In genomic region chr4:15855804-15856475, GRCh38 we compare ENCODE assay signal across 15 cellular contexts.
DNase-seq lines count a peak whose midpoint lies in the region; ATAC-seq and TF ChIP-seq lines count a peak whose summit lies in the region.
"Had no signal": no experiment of that assay in that cellular context is flagged by ENCODE, and none has a peak within 500 bp of the region (broad histone marks: within the 10 kb centered on the region; RNA-seq: fewer than 3 reads in every experiment).

No MANE protein-coding gene starts in this region.

- WGBS in sigmoid colon, 2 donors, result 66 to 73% methylated on average over 7 of the region's 7 CpGs

- no peak for TF ChIP-seq EP300 in sigmoid colon (IDR thresholded peaks at IDR 0.05)

- H3K4me1 ChIP-seq in sigmoid colon, result peaks cover 0 to 8% (median 3%) of the 10 kb centered on the region in 4 donors

- intact Hi-C loops in Right ventricle myocardium superior (cut with DNase I), result no loop called here
- intact Hi-C loops in sigmoid colon (cut with DNase I), result no loop called here

- TF ChIP-seq CTCF in astrocyte of the cerebellum (IDR thresholded peaks at IDR 0.05; ENCODE audit: low read depth, low read length, missing control alignments) (no peak), sigmoid colon (IDR thresholded peaks at IDR 0.05) (no peak)

- peak; percentile 88 for ATAC-seq in Right ventricle myocardium superior (ENCODE audit: poor library complexity)
- no peak for ATAC-seq in GM21390 (IDR thresholded peaks at IDR 0.05; ENCODE audit: unreplicated experiment)
- ATAC-seq: activated T-cell treated with anti-CD3 and anti-CD28 coated beads, Interleukin-2, amount 50 U/mL, for 4 hours had no signal

- H3K27ac ChIP-seq in sigmoid colon, result peak overlapping the region in 1 of 4 donors; percentile 76

- H3K9me3 ChIP-seq in sigmoid colon, result no peaks in the 10 kb centered on the region

- DNase-seq in EH (ENCODE audit: low read depth), result peak; percentile 20
- peak; percentile 8 for DNase-seq in astrocyte of the cerebellum (ENCODE audit: low read depth)
- DNase-seq in Right ventricle myocardium superior, result peak; percentile 75
- peak; percentile 71 for DNase-seq in sigmoid colon
- DNase-seq in stimulated activated naive CD4-positive, alpha-beta T cell treated with Interleukin-2 at 50 U/mL for 16 hours (lab: John Stamatoyannopoulos, UW), result no peak
- DNase-seq in NCI-H526 treated with DMSO at 0.1 percent for 48 hours (lab: John Stamatoyannopoulos, UW), result no peak
- DNase-seq: activated CD4-positive, alpha-beta T cell treated with anti-CD3 and anti-CD28 coated beads, Interleukin-2, amount 50 U/mL, for 4 hours; activated T-cell treated with anti-CD3 and anti-CD28 coated beads, Interleukin-2, amount 50 U/mL, for 4 hours; AML-193; DMS153; mesenchymal stem cell; NCI-H2107; NCI-H748 treated with DMSO at 0.1 percent for 48 hours; stimulated activated CD4-positive, alpha-beta T cell treated with anti-CD3 and anti-CD28 coated beads, Interleukin-1b, Interleukin-23, amount 100 ng/mL, for 48 hours had no signal

- H3K4me3 ChIP-seq in astrocyte of the cerebellum (ENCODE audit: low read depth, low read length) (no peak overlapping the region), sigmoid colon (no peak overlapping the region)

- no peaks in the 10 kb centered on the region for H3K27me3 ChIP-seq in sigmoid colon

- no peaks in the 10 kb centered on the region for H3K36me3 ChIP-seq in sigmoid colon

- TF ChIP-seq POLR2A in sigmoid colon (IDR thresholded peaks at IDR 0.05), result no peak

- in situ Hi-C loops in astrocyte of the cerebellum (cut with HindIII; ENCODE audit: low sequenced_read_pairs), result no loop called here

Comparison
In these comparisons a context has a peak if more than half of its experiments do, and no peak if none do; other contexts are left out.
1. DNase-seq: peak in EH (single experiment), astrocyte of the cerebellum (single experiment), Right ventricle myocardium superior (single experiment) and sigmoid colon (single experiment); none in stimulated activated naive CD4-positive, alpha-beta T cell treated with Interleukin-2 at 50 U/mL for 16 hours (single experiment) and NCI-H526 treated with DMSO at 0.1 percent for 48 hours (single experiment).